ENCODE assay signal across 8 cellular contexts in the genomic region with DNA sequence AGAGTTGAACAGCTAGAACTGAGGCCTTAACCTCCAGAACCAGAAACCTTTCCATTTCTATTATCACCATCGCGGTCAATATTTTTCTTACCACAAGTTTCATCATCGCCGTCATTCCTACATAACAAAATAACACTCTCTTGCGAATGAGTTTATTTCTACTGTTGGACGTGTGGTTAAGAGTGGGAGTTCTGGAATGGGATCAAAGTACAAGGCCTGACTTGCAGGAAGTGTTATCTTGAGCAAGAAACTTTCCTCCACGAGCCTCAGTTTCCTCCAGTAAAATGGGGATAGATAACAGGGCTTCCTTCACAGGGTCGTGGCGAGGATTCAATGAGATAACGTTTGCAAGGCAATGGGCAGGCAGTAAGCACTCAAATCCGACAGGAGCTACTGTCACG. TPM values are rescaled to one million over a fixed set of nuclear protein-coding genes. Genes with fewer than 3 reads are reported as not detected.
DNase-seq lines count a peak whose midpoint lies in the region; ATAC-seq and TF ChIP-seq lines count a peak whose summit lies in the region.

No MANE protein-coding gene starts in this region.

- H3K27ac ChIP-seq in CD4-positive, CD25-positive, alpha-beta regulatory T cell (ENCODE audit: insufficient read depth, low read length, poor library complexity, severe bottlenecking) = peak overlapping the region; percentile 93
- H3K27ac ChIP-seq in coronary artery = peak overlapping the region; percentile 94 to 95
- H3K27ac ChIP-seq in naive thymus-derived CD4-positive, alpha-beta T cell (ENCODE audit: low read depth, low read length) = peak overlapping the region; percentile 98

- no peaks in the 10 kb centered on the region for H3K27me3 ChIP-seq in CD4-positive, CD25-positive, alpha-beta regulatory T cell (ENCODE audit: control insufficient read depth, insufficient read depth, low read length)
- H3K27me3 ChIP-seq in naive thymus-derived CD4-positive, alpha-beta T cell (ENCODE audit: control insufficient read depth in 2 of 2, insufficient read depth in 2 of 2, low read length in 2 of 2) = no peaks in the 10 kb centered on the region

- H3K9me3 ChIP-seq in CD4-positive, CD25-positive, alpha-beta regulatory T cell (ENCODE audit: control insufficient read depth in 2 of 2, low read length in 2 of 2) = no peaks in the 10 kb centered on the region
- no peaks in the 10 kb centered on the region for H3K9me3 ChIP-seq in naive thymus-derived CD4-positive, alpha-beta T cell (ENCODE audit: control insufficient read depth in 2 of 3, low read length in 3 of 3)

- POLR2A ChIA-PET in naive thymus-derived CD4-positive, alpha-beta T cell (lab: Charles Lee) = interaction anchor here (1.2 to 15.1 kb wide), 6 partner anchors 8 to 297 kb away, joined by 3 to 200 read pairs (median 9); a partner anchor contains a TSS

- H3K9me3 Mint-ChIP-seq in CD4-positive, CD25-positive, alpha-beta regulatory T cell = no peaks in the 10 kb centered on the region
- peaks cover 0 to 2% (median 0%) of the 10 kb centered on the region in 11 donors for H3K9me3 Mint-ChIP-seq in naive thymus-derived CD4-positive, alpha-beta T cell

- peaks cover 23% of the 10 kb centered on the region for H3K36me3 ChIP-seq in CD4-positive, CD25-positive, alpha-beta regulatory T cell (ENCODE audit: control insufficient read depth, insufficient read depth, low read length)
- H3K36me3 ChIP-seq in naive thymus-derived CD4-positive, alpha-beta T cell (ENCODE audit: control insufficient read depth in 2 of 3, insufficient read depth in 3 of 3, low read length in 3 of 3) = peaks cover 12 to 42% (median 14%) of the 10 kb centered on the region in 3 experiments

- H3K36me3 Mint-ChIP-seq in CD4-positive, CD25-positive, alpha-beta regulatory T cell = peaks cover 7% of the 10 kb centered on the region
- H3K36me3 Mint-ChIP-seq in naive thymus-derived CD4-positive, alpha-beta T cell = peaks cover 4 to 16% (median 8%) of the 10 kb centered on the region in 5 donors

- peaks cover 73% of the 10 kb centered on the region for H3K4me1 ChIP-seq in CD4-positive, CD25-positive, alpha-beta regulatory T cell (ENCODE audit: control insufficient read depth, insufficient read depth, low read length, poor library complexity, severe bottlenecking)
- H3K4me1 ChIP-seq in naive thymus-derived CD4-positive, alpha-beta T cell (ENCODE audit: control insufficient read depth in 2 of 2, insufficient read depth in 2 of 2, low read length in 2 of 2) = peaks cover 35 to 48% of the 10 kb centered on the region in 2 donors

- no peaks in the 10 kb centered on the region for H3K27me3 Mint-ChIP-seq in CD4-positive, CD25-positive, alpha-beta regulatory T cell
- no peaks in the 10 kb centered on the region for H3K27me3 Mint-ChIP-seq in naive thymus-derived CD4-positive, alpha-beta T cell

- ATAC-seq in CD4-positive, CD25-positive, alpha-beta regulatory T cell (ENCODE audit: low read depth in 2 of 2) = no peak
- no peak for ATAC-seq in naive thymus-derived CD4-positive, alpha-beta T cell

- peak overlapping the region; percentile 98 to 100 (median 100) for H3K4me3 Mint-ChIP-seq in CD4-positive, CD25-positive, alpha-beta regulatory T cell
- peak overlapping the region; percentile 94 to 100 (median 100) for H3K4me3 Mint-ChIP-seq in naive thymus-derived CD4-positive, alpha-beta T cell

- H3K4me1 Mint-ChIP-seq in CD4-positive, CD25-positive, alpha-beta regulatory T cell = peaks cover 18 to 65% (median 44%) of the 10 kb centered on the region in 4 donors
- peaks cover 32 to 77% (median 63%) of the 10 kb centered on the region in 7 donors for H3K4me1 Mint-ChIP-seq in naive thymus-derived CD4-positive, alpha-beta T cell

- H3K27ac Mint-ChIP-seq in CD4-positive, CD25-positive, alpha-beta regulatory T cell = peak overlapping the region; percentile 99 to 100 (median 100)
- peak overlapping the region; percentile 98 to 100 (median 99) for H3K27ac Mint-ChIP-seq in naive thymus-derived CD4-positive, alpha-beta T cell

- DNase-seq in CD4-positive, CD25-positive, alpha-beta regulatory T cell = no peak
- DNase-seq in NAMALWA (ENCODE audit: low spot score) (peak; percentile 52), coronary artery (ENCODE audit: low spot score) (no peak), NCI-H1930 (lab: John Stamatoyannopoulos, UW) (no peak), hippocampal formation (lab: John Stamatoyannopoulos, UW) (no peak), NCI-H748 treated with DMSO at 0.1 percent for 48 hours (lab: John Stamatoyannopoulos, UW) (no peak), NCI-H2227 treated with DMSO at 0.1 percent for 48 hours (lab: John Stamatoyannopoulos, UW) (no peak)
- no peak for DNase-seq in naive thymus-derived CD4-positive, alpha-beta T cell

- H3K4me3 ChIP-seq in CD4-positive, CD25-positive, alpha-beta regulatory T cell (ENCODE audit: low read depth, low read length) = peak overlapping the region; percentile 97
- peak overlapping the region; percentile 85 for H3K4me3 ChIP-seq in coronary artery
- H3K4me3 ChIP-seq in naive thymus-derived CD4-positive, alpha-beta T cell (ENCODE audit: low read length) = peak overlapping the region; percentile 96

- CTCF ChIA-PET in naive thymus-derived CD4-positive, alpha-beta T cell (lab: Charles Lee) = interaction anchor here (0.5 to 3.6 kb wide), 4 partner anchors 17 to 74 kb away, joined by 3 to 29 read pairs (median 4); no protein-coding TSS in a partner anchor

- TF ChIP-seq CTCF in coronary artery (IDR thresholded peaks at IDR 0.05) = no peak

- intact Hi-C loops in naive thymus-derived CD4-positive, alpha-beta T cell (cut with micrococcal nuclease) = loop anchor here (2.0 to 5.0 kb wide), 8 partner anchors 552 to 1603 kb away; a partner anchor contains a TSS

RNA-seq across cellular contexts. Expression of a gene that starts 0.7 kb away (rescaled TPM):
- 107 TPM for total RNA-seq in CD4-positive, CD25-positive, alpha-beta regulatory T cell
- 10 to 100 TPM; 25.3 to 37.6 (median 32.2) TPM for polyA plus RNA-seq in CD4-positive, CD25-positive, alpha-beta regulatory T cell
- 10 to 100 TPM; 80.0 to 99.3 (median 87.6) TPM for total RNA-seq in naive thymus-derived CD4-positive, alpha-beta T cell
- 10 to 100 TPM; 34.3 to 49.2 TPM for polyA plus RNA-seq in naive thymus-derived CD4-positive, alpha-beta T cell

RNA-seq across cellular contexts. Expression of a gene that starts 2.1 kb away (rescaled TPM):
- 173 TPM for total RNA-seq in CD4-positive, CD25-positive, alpha-beta regulatory T cell
- 100 to 1,000 TPM; 241 to 295 (median 260) TPM for polyA plus RNA-seq in CD4-positive, CD25-positive, alpha-beta regulatory T cell
- 100 to 1,000 TPM in 4 of 5 experiments, 10 to 100 TPM in 1; 51.7 to 212 (median 191) TPM for total RNA-seq in naive thymus-derived CD4-positive, alpha-beta T cell
- 100 to 1,000 TPM; 325 to 401 TPM for polyA plus RNA-seq in naive thymus-derived CD4-positive, alpha-beta T cell

RNA-seq across cellular contexts. Expression of a gene that starts 37.6 kb away (rescaled TPM):
- total RNA-seq in CD4-positive, CD25-positive, alpha-beta regulatory T cell = 5.9 TPM
- polyA plus RNA-seq in CD4-positive, CD25-positive, alpha-beta regulatory T cell = 1 to 10 TPM in 2 of 4 donors, under 1 TPM in 1, not detected in 1; 0.90 to 3.5 (median 1.5) TPM
- total RNA-seq in naive thymus-derived CD4-positive, alpha-beta T cell = 1 to 10 TPM in 2 of 5 experiments, under 1 TPM in 2, not detected in 1; 0.27 to 1.6 (median 0.81) TPM
- under 1 TPM; 0.13 to 0.59 TPM for polyA plus RNA-seq in naive thymus-derived CD4-positive, alpha-beta T cell

RNA-seq across cellular contexts. Expression of a gene that starts 45.2 kb away (rescaled TPM):
- 5.4 TPM for total RNA-seq in CD4-positive, CD25-positive, alpha-beta regulatory T cell
- 1 to 10 TPM in 3 of 4 donors, under 1 TPM in 1; 0.79 to 4.7 (median 2.3) TPM for polyA plus RNA-seq in CD4-positive, CD25-positive, alpha-beta regulatory T cell
- 1 to 10 TPM; 2.8 to 9.7 (median 6.9) TPM for total RNA-seq in naive thymus-derived CD4-positive, alpha-beta T cell
- polyA plus RNA-seq in naive thymus-derived CD4-positive, alpha-beta T cell = 1 to 10 TPM; 1.6 to 2.7 TPM
